7 cellular contexts compared by ENCODE assay signal in genomic region chr6:15661815-15662245, GRCh38. TPM values are rescaled to one million over a fixed set of nuclear protein-coding genes. Genes with fewer than 3 reads are reported as not detected.
DNase-seq lines count a peak whose midpoint lies in the region; ATAC-seq and TF ChIP-seq lines count a peak whose summit lies in the region.

No MANE protein-coding gene starts in this region.

- ATAC-seq in GM21528 (IDR thresholded peaks at IDR 0.05; ENCODE audit: low FRiP score, unreplicated experiment) (peak; percentile 0), Panc1 (no peak), foreskin keratinocyte (no peak), GM18909 (IDR thresholded peaks at IDR 0.05; ENCODE audit: poor library complexity, unreplicated experiment) (no peak)

- peak overlapping the region; percentile 85 for H3K27ac ChIP-seq in Panc1 (ENCODE audit: low read length)
- no peak overlapping the region for H3K27ac ChIP-seq in foreskin keratinocyte

- H3K4me1 ChIP-seq in Panc1 (ENCODE audit: control insufficient read depth, insufficient read depth, low read length): peaks cover 7% of the 10 kb centered on the region; the same call in 1 of the 2 replicates
- H3K4me1 ChIP-seq in foreskin keratinocyte: peaks cover 3% of the 10 kb centered on the region

- no TSS peak for BruUV-seq in Panc1 (replicated peaks; lab: Mats Ljungman, UMichigan)

- H3K9me3 ChIP-seq in Panc1 (ENCODE audit: control insufficient read depth, insufficient read depth, low read depth, low read length): no peaks in the 10 kb centered on the region

- H3K27me3 ChIP-seq in Panc1 (ENCODE audit: control insufficient read depth, insufficient read depth, low read length) (peaks cover 3% of the 10 kb centered on the region; the same call in 1 of the 2 replicates), foreskin keratinocyte (peaks cover 21% of the 10 kb centered on the region)

- TF ChIP-seq CTCF in Panc1 (IDR thresholded peaks at IDR 0.05) (no peak), fibroblast of mammary gland (conservative IDR thresholded peaks at IDR 0.05; ENCODE audit: control insufficient read depth, insufficient read depth, low read depth, low read length) (no peak), foreskin keratinocyte (conservative IDR thresholded peaks at IDR 0.05) (no peak)

- in situ Hi-C loops in Panc1 (cut with HindIII; ENCODE audit: low pct_unique_long_range_greater_than_20kb, low sequenced_read_pairs): no loop called here

- CTCF ChIA-PET in Panc1 (lab: Charles Lee): no interaction called here

- H3K36me3 ChIP-seq in Panc1 (ENCODE audit: control insufficient read depth, insufficient read depth, low read length): peaks cover 4% of the 10 kb centered on the region; the same call in 1 of the 2 replicates

- H3K4me3 ChIP-seq in Panc1 (ENCODE audit: low read depth in 2 of 2, low read length in 2 of 2) (peak overlapping the region; percentile 64 to 84), fibroblast of mammary gland (ENCODE audit: control insufficient read depth, low read depth, low read length) (peak overlapping the region; percentile 64)

- DNase-seq in Panc1 (ENCODE audit: low read depth, low spot score): no peak
- DNase-seq in fibroblast of mammary gland (ENCODE audit: low read depth): no peak
- peak; percentile 4 for DNase-seq in renal cortical epithelial cell (ENCODE audit: low read depth)
- DNase-seq in GF-D8 (lab: John Stamatoyannopoulos, UW): no peak
- DNase-seq in foreskin keratinocyte: no peak

- intact Hi-C loops in Panc1 (cut with micrococcal nuclease; ENCODE audit: unreplicated experiment): no loop called here

- POLR2A ChIA-PET in Panc1 (lab: Charles Lee): no interaction called here

RNA-seq across cellular contexts. Expression of gene DTNBP1, which starts 1.0 kb away (rescaled TPM):
- 29.3 TPM for total RNA-seq in Panc1 (2021; ENCODE audit: unreplicated experiment)
- 36.0 TPM for polyA plus RNA-seq in Panc1 (2012; ENCODE audit: insufficient read length)
- total RNA-seq in renal cortical epithelial cell: 4.2 and 15.1 TPM in 2 replicates
- total RNA-seq in foreskin keratinocyte: 10.2 and 12.1 TPM in 2 replicates
- 15.6 and 16.5 TPM in 2 replicates for polyA plus RNA-seq in foreskin keratinocyte
